ENCODE assay signal across 8 cellular contexts in genomic region chr17:7886227-7887037, GRCh38. TPM values are rescaled to one million over a fixed set of nuclear protein-coding genes. Genes with fewer than 3 reads are reported as not detected.
DNase-seq lines count a peak whose midpoint lies in the region; ATAC-seq and TF ChIP-seq lines count a peak whose summit lies in the region.

No MANE protein-coding gene starts in this region.

- peaks cover 84% of the 10 kb centered on the region for H3K79me2 ChIP-seq in DOHH2 (ENCODE audit: control insufficient read depth, low read length)

- peaks cover 1% of the 10 kb centered on the region for H3K4me1 Mint-ChIP-seq in activated CD4-positive, alpha-beta T cell treated with anti-CD3 and anti-CD28 coated beads for 36 hours
- H3K4me1 Mint-ChIP-seq in stimulated activated naive CD8-positive, alpha-beta T cell treated with anti-CD3 and anti-CD28 coated beads, Interleukin-15, amount 100 ng/mL, for 72 hours, result peaks cover 13% of the 10 kb centered on the region

- H3K27me3 ChIP-seq in DOHH2 (ENCODE audit: control insufficient read depth, low read length), result no peaks in the 10 kb centered on the region
- H3K27me3 ChIP-seq in dorsolateral prefrontal cortex, result no peaks in the 10 kb centered on the region

- TF ChIP-seq CTCF in DOHH2 (IDR thresholded peaks at IDR 0.05; ENCODE audit: low read depth, low read length, poor library complexity, severe bottlenecking) (peak; percentile 42), dorsolateral prefrontal cortex (IDR thresholded peaks at IDR 0.05 in 54 of 56, conservative IDR thresholded peaks at IDR 0.05 in 2 of 56; ENCODE audit: low read depth in 1 of 56, partially characterized antibody in 56 of 56) (no peak)

- peak; percentile 7 for ATAC-seq in activated CD4-positive, alpha-beta T cell treated with anti-CD3 and anti-CD28 coated beads for 36 hours
- ATAC-seq in stimulated activated naive CD8-positive, alpha-beta T cell treated with anti-CD3 and anti-CD28 coated beads, Interleukin-15, amount 100 ng/mL, for 72 hours, result peak; percentile 42
- ATAC-seq in GM19463 (IDR thresholded peaks at IDR 0.05; ENCODE audit: unreplicated experiment), result no peak
- ATAC-seq in HG03520 (IDR thresholded peaks at IDR 0.05; ENCODE audit: unreplicated experiment), result no peak

- H3K4me1 ChIP-seq in DOHH2 (ENCODE audit: control insufficient read depth, low read length) (peaks cover 47% of the 10 kb centered on the region), mesodermal cell (ENCODE audit: control insufficient read depth, insufficient read depth, low read length, poor library complexity, severe bottlenecking) (peaks cover 38% of the 10 kb centered on the region)

- POLR2A ChIA-PET in activated CD4-positive, alpha-beta T cell treated with anti-CD3 and anti-CD28 coated beads for 36 hours (lab: Charles Lee), result no interaction called here

- no peak overlapping the region for H3K27ac Mint-ChIP-seq in activated CD4-positive, alpha-beta T cell treated with anti-CD3 and anti-CD28 coated beads for 36 hours
- H3K27ac Mint-ChIP-seq in stimulated activated naive CD8-positive, alpha-beta T cell treated with anti-CD3 and anti-CD28 coated beads, Interleukin-15, amount 100 ng/mL, for 72 hours, result no peak overlapping the region

- H3K9me3 ChIP-seq in DOHH2 (ENCODE audit: control insufficient read depth, insufficient read depth, low read length), result no peaks in the 10 kb centered on the region
- no peaks in the 10 kb centered on the region for H3K9me3 ChIP-seq in mesodermal cell (ENCODE audit: control insufficient read depth, low read length)

- peaks cover 66% of the 10 kb centered on the region for H3K36me3 ChIP-seq in DOHH2 (ENCODE audit: control insufficient read depth, low read length)
- H3K36me3 ChIP-seq in mesodermal cell (ENCODE audit: control insufficient read depth, insufficient read depth, low read length), result peaks cover 17% of the 10 kb centered on the region

- no peak overlapping the region for H3K4me3 Mint-ChIP-seq in activated CD4-positive, alpha-beta T cell treated with anti-CD3 and anti-CD28 coated beads for 36 hours
- no peak overlapping the region for H3K4me3 Mint-ChIP-seq in stimulated activated naive CD8-positive, alpha-beta T cell treated with anti-CD3 and anti-CD28 coated beads, Interleukin-15, amount 100 ng/mL, for 72 hours

- no peaks in the 10 kb centered on the region for H3K27me3 Mint-ChIP-seq in activated CD4-positive, alpha-beta T cell treated with anti-CD3 and anti-CD28 coated beads for 36 hours
- H3K27me3 Mint-ChIP-seq in stimulated activated naive CD8-positive, alpha-beta T cell treated with anti-CD3 and anti-CD28 coated beads, Interleukin-15, amount 100 ng/mL, for 72 hours, result no peaks in the 10 kb centered on the region

- H3K4me3 ChIP-seq in DOHH2 (ENCODE audit: low read length) (peak overlapping the region; percentile 95), dorsolateral prefrontal cortex (peak overlapping the region; percentile 46 to 87 (median 73)), mesodermal cell (ENCODE audit: extremely low read depth, insufficient read depth, low read length, poor library complexity, severe bottlenecking) (peak overlapping the region; percentile 68)

- WGBS in mesodermal cell (ENCODE audit: insufficient coverage in 2 of 2), 2 experiments, result 3% methylated on average over 15 to 20 of the region's 30 CpGs

- peaks cover 33% of the 10 kb centered on the region for H3F3A ChIP-seq in DOHH2 (ENCODE audit: control insufficient read depth, insufficient read depth)

- H3K9me3 Mint-ChIP-seq in activated CD4-positive, alpha-beta T cell treated with anti-CD3 and anti-CD28 coated beads for 36 hours (ENCODE audit: low read depth), result no peaks in the 10 kb centered on the region
- H3K9me3 Mint-ChIP-seq in stimulated activated naive CD8-positive, alpha-beta T cell treated with anti-CD3 and anti-CD28 coated beads, Interleukin-15, amount 100 ng/mL, for 72 hours, result no peaks in the 10 kb centered on the region

- no peaks in the 10 kb centered on the region for H3K9me2 ChIP-seq in DOHH2 (replicated peaks; ENCODE audit: control insufficient read depth, low read length)

- no peaks in the 10 kb centered on the region for H4K20me1 ChIP-seq in DOHH2 (ENCODE audit: control insufficient read depth, insufficient read depth, low read depth, low read length)

- H3K27ac ChIP-seq in DOHH2 (ENCODE audit: low read depth, low read length) (peak overlapping the region; percentile 96), dorsolateral prefrontal cortex (peak overlapping the region; percentile 15 to 99 (median 92)), mesodermal cell (ENCODE audit: low read depth, low read length, severe bottlenecking) (peak overlapping the region; percentile 92)

- DNase-seq in M059J (ENCODE audit: low read depth) (peak; percentile 44), dorsolateral prefrontal cortex (peak in 1 of 10 donors; percentile 24)
- peak; percentile 73 for DNase-seq in activated CD4-positive, alpha-beta T cell treated with anti-CD3 and anti-CD28 coated beads for 36 hours
- DNase-seq in stimulated activated naive CD8-positive, alpha-beta T cell treated with anti-CD3 and anti-CD28 coated beads, Interleukin-15, amount 100 ng/mL, for 72 hours, result peak; percentile 57 to 61

- CTCF ChIA-PET in activated CD4-positive, alpha-beta T cell treated with anti-CD3 and anti-CD28 coated beads for 36 hours (lab: Charles Lee), result interaction anchor here (0.7 to 1.4 kb wide), 2 partner anchors 22 to 42 kb away, joined by 3 to 6 read pairs; no protein-coding TSS in a partner anchor

- peaks cover 25% of the 10 kb centered on the region for H3K36me3 Mint-ChIP-seq in activated CD4-positive, alpha-beta T cell treated with anti-CD3 and anti-CD28 coated beads for 36 hours (ENCODE audit: low read depth)

- peak overlapping the region; percentile 99 for H3K4me2 ChIP-seq in DOHH2 (ENCODE audit: low read length)

- intact Hi-C loops in activated CD4-positive, alpha-beta T cell treated with anti-CD3 and anti-CD28 coated beads for 36 hours (cut with DNase I, micrococcal nuclease), result loop anchor here (1.0 to 2.0 kb wide), 19 partner anchors 24 to 647 kb away; partner anchors contain the start of genes CNTROB (in 2 of the 2), NAA38 (in 2 of the 2), ALOXE3 (in 1 of the 2) and CTC1 (in 1 of the 2)
- intact Hi-C loops in dorsolateral prefrontal cortex (cut with DNase I), result loop anchor here in 1 of 2 donors (2.0 kb wide), 1 partner anchor 30 kb away; the partner anchor contains the start of gene RNF227

RNA-seq across cellular contexts. Expression of gene CHD3, which starts 2.2 kb away (rescaled TPM):
- 15.6 and 31.3 TPM in 2 replicates for total RNA-seq in M059J (2014; rRNA removed; shearing (Covaris generic))
- 100 to 1,000 TPM; 145 to 161 TPM for total RNA-seq in activated CD4-positive, alpha-beta T cell treated with anti-CD3 and anti-CD28 coated beads for 36 hours
- 100 to 1,000 TPM in 92 of 120 experiments, 10 to 100 TPM in 28; 45.9 to 168 (median 112) TPM for total RNA-seq in dorsolateral prefrontal cortex
- 57.2 TPM for polyA plus RNA-seq in mesodermal cell (2013, experiment 1 of 2)
- polyA plus RNA-seq in mesodermal cell (2013, experiment 2 of 2), result 54.5 TPM

RNA-seq across cellular contexts. Expression of gene CYB5D1, which starts 28.6 kb away (rescaled TPM):
- 6.6 and 14.2 TPM in 2 replicates for total RNA-seq in M059J (2014; rRNA removed; shearing (Covaris generic))
- total RNA-seq in activated CD4-positive, alpha-beta T cell treated with anti-CD3 and anti-CD28 coated beads for 36 hours, result 10 to 100 TPM; 12.5 to 12.6 TPM
- total RNA-seq in dorsolateral prefrontal cortex, result 10 to 100 TPM; 14.7 to 35.0 (median 23.8) TPM
- polyA plus RNA-seq in mesodermal cell (2013, experiment 1 of 2), result 55.6 TPM
- 97.7 TPM for polyA plus RNA-seq in mesodermal cell (2013, experiment 2 of 2)

RNA-seq across cellular contexts. Expression of gene NAA38, which starts 29.1 kb away (rescaled TPM):
- 49.4 and 68.2 TPM in 2 replicates for total RNA-seq in M059J (2014; rRNA removed; shearing (Covaris generic))
- total RNA-seq in activated CD4-positive, alpha-beta T cell treated with anti-CD3 and anti-CD28 coated beads for 36 hours, result 10 to 100 TPM; 64.7 to 79.8 TPM
- 100 to 1,000 TPM in 18 of 120 experiments, 10 to 100 TPM in 102; 46.8 to 127 (median 87.8) TPM for total RNA-seq in dorsolateral prefrontal cortex
- polyA plus RNA-seq in mesodermal cell (2013, experiment 1 of 2), result 70.4 TPM
- polyA plus RNA-seq in mesodermal cell (2013, experiment 2 of 2), result 59.4 TPM

RNA-seq across cellular contexts. Expression of gene RNF227, which starts 29.7 kb away (rescaled TPM):
- total RNA-seq in M059J (2014; rRNA removed; shearing (Covaris generic)), result 0.86 and 7.8 TPM in 2 replicates
- 1 to 10 TPM; 3.8 to 5.6 TPM for total RNA-seq in activated CD4-positive, alpha-beta T cell treated with anti-CD3 and anti-CD28 coated beads for 36 hours
- 10 to 100 TPM in 3 of 120 experiments, 1 to 10 TPM in 117; 3.8 to 10.7 (median 6.7) TPM for total RNA-seq in dorsolateral prefrontal cortex
- 1.4 TPM for polyA plus RNA-seq in mesodermal cell (2013, experiment 1 of 2)
- polyA plus RNA-seq in mesodermal cell (2013, experiment 2 of 2), result 2.0 TPM

RNA-seq across cellular contexts. Expression of gene TMEM88, which starts 31.6 kb away (rescaled TPM):
- total RNA-seq in M059J (2014; rRNA removed; shearing (Covaris generic)), result 0.49 TPM in 1 of 2 replicates, not detected in the other
- total RNA-seq in activated CD4-positive, alpha-beta T cell treated with anti-CD3 and anti-CD28 coated beads for 36 hours, result 1 to 10 TPM; 3.5 to 5.6 TPM
- total RNA-seq in dorsolateral prefrontal cortex, result 10 to 100 TPM in 1 of 120 experiments, 1 to 10 TPM in 114, under 1 TPM in 4, not detected in 1; 0.69 to 10.3 (median 3.2) TPM
- polyA plus RNA-seq in mesodermal cell (2013, experiment 1 of 2), result 240 TPM
- polyA plus RNA-seq in mesodermal cell (2013, experiment 2 of 2), result 335 TPM

Comparison
In these comparisons a context has a peak if more than half of its experiments do, and no peak if none do; other contexts are left out.
1. ATAC-seq: peak in activated CD4-positive, alpha-beta T cell treated with anti-CD3 and anti-CD28 coated beads for 36 hours (single experiment) and stimulated activated naive CD8-positive, alpha-beta T cell treated with anti-CD3 and anti-CD28 coated beads, Interleukin-15, amount 100 ng/mL, for 72 hours (single experiment); none in GM19463 (single experiment) and HG03520 (single experiment).
2. Peak in every context shown above with its lines, with median percentiles within 50 percentile points of each other: H3K27ac ChIP-seq and H3K4me3 ChIP-seq.